26 cellular contexts compared by ENCODE assay signal in the genomic region with DNA sequence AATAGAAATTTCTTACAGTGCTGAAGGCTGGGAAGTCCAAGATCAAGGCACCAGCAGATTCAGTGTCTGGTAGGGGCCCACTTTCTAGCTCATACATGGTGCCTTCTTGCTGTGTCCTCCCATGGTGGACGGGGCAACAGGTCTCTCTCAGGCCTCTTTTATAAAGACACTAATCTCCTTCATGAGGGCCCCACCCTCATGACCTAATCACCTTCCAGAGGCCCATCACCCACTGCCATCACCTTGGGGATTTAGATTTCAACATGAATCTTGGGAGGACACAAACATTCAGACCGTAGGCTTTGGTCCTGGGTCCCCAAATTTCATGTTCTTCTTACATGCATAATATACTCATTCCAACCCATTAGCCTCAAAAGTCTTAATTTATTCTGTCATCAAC.
"Had no signal": no experiment of that assay in that cellular context is flagged by ENCODE, and none has a peak within 500 bp of the region (broad histone marks: within the 10 kb centered on the region; RNA-seq: fewer than 3 reads in every experiment).

No MANE protein-coding gene starts in this region.

- H3K4me3 Mint-ChIP-seq: naive thymus-derived CD4-positive, alpha-beta T cell; natural killer cell treated with Interleukin-12 subunit alpha and Interleukin-12 subunit beta and Interleukin-15 and Interleukin-18, amount 100 ng/mL, for 72 hours; stimulated activated effector memory CD8-positive, alpha-beta T cell treated with anti-CD3 and anti-CD28 coated beads, Interleukin-12 subunit alpha, Interleukin-12 subunit beta, amount 100 ng/mL, for 72 hours; stimulated activated naive CD8-positive, alpha-beta T cell treated with anti-CD3 and anti-CD28 coated beads, Interleukin-15, Interleukin-2, amounts not matched to agents 100 ng/mL and 50 ng/mL, for 24 hours had no signal

- H3K9me3 Mint-ChIP-seq: stimulated activated effector memory CD8-positive, alpha-beta T cell treated with anti-CD3 and anti-CD28 coated beads, Interleukin-12 subunit alpha, Interleukin-12 subunit beta, amount 100 ng/mL, for 72 hours; stimulated activated naive CD8-positive, alpha-beta T cell treated with anti-CD3 and anti-CD28 coated beads, Interleukin-15, Interleukin-2, amounts not matched to agents 100 ng/mL and 50 ng/mL, for 24 hours had no signal

- H3K4me1 Mint-ChIP-seq: stimulated activated effector memory CD8-positive, alpha-beta T cell treated with anti-CD3 and anti-CD28 coated beads, Interleukin-12 subunit alpha, Interleukin-12 subunit beta, amount 100 ng/mL, for 72 hours had no signal

- H3K9me3 ChIP-seq: mucosa of descending colon, pancreas, prostate gland, sigmoid colon, thoracic aorta, tibial artery, upper lobe of right lung, uterus had no signal

- H3K27ac ChIP-seq: hepatocyte, left ventricle myocardium inferior, pancreas, prostate gland, sigmoid colon, suprapubic skin, thoracic aorta, tibial artery, upper lobe of right lung, uterus had no signal

- H3K36me3 ChIP-seq: prostate gland, suprapubic skin, thoracic aorta, uterus had no signal

- H3K79me2 ChIP-seq: hepatocyte had no signal

- H2AFZ ChIP-seq: hepatocyte had no signal

- H3K4me1 ChIP-seq: prostate gland, sigmoid colon, upper lobe of right lung, uterus had no signal

- H3K4me3 ChIP-seq: hepatocyte, left ventricle myocardium inferior, lung, mucosa of descending colon, pancreas, prostate gland, sigmoid colon, suprapubic skin, thoracic aorta, tibial artery, upper lobe of right lung, uterus had no signal

- H3K4me2 ChIP-seq: hepatocyte had no signal

- DNase-seq: islet precursor cell; left ventricle myocardium inferior; midbrain; mucosa of descending colon; naive thymus-derived CD4-positive, alpha-beta T cell; pancreas; posterior cingulate gyrus; retina; right cardiac atrium; sigmoid colon; small intestine; stimulated activated CD4-positive, alpha-beta T cell treated with anti-CD3 and anti-CD28 coated beads, Interleukin-15, amount 100 ng/mL, for 24 hours; stimulated activated CD4-positive, alpha-beta T cell treated with anti-CD3 and anti-CD28 coated beads, Interleukin-2, amount 100 ng/mL, for 24 hours; stimulated activated CD4-positive, alpha-beta T cell treated with anti-CD3 and anti-CD28 coated beads, Interleukin-4, amount 100 ng/mL, for 1 hour; stimulated activated naive CD4-positive, alpha-beta T cell; tibial artery; upper lobe of right lung; uterus had no signal

- H3K27me3 Mint-ChIP-seq: naive thymus-derived CD4-positive, alpha-beta T cell; natural killer cell treated with Interleukin-12 subunit alpha and Interleukin-12 subunit beta and Interleukin-15 and Interleukin-18, amount 100 ng/mL, for 72 hours; stimulated activated naive CD8-positive, alpha-beta T cell treated with anti-CD3 and anti-CD28 coated beads, Interleukin-15, Interleukin-2, amounts not matched to agents 100 ng/mL and 50 ng/mL, for 24 hours had no signal

- H3K27ac Mint-ChIP-seq: naive thymus-derived CD4-positive, alpha-beta T cell; natural killer cell treated with Interleukin-12 subunit alpha and Interleukin-12 subunit beta and Interleukin-15 and Interleukin-18, amount 100 ng/mL, for 72 hours; stimulated activated effector memory CD8-positive, alpha-beta T cell treated with anti-CD3 and anti-CD28 coated beads, Interleukin-12 subunit alpha, Interleukin-12 subunit beta, amount 100 ng/mL, for 72 hours; stimulated activated naive CD8-positive, alpha-beta T cell treated with anti-CD3 and anti-CD28 coated beads, Interleukin-15, Interleukin-2, amounts not matched to agents 100 ng/mL and 50 ng/mL, for 24 hours had no signal

- H3K27me3 ChIP-seq: hepatocyte, pancreas, sigmoid colon, suprapubic skin, tibial artery, upper lobe of right lung, uterus had no signal
